17 cellular contexts compared by ENCODE assay signal in the genomic region with DNA sequence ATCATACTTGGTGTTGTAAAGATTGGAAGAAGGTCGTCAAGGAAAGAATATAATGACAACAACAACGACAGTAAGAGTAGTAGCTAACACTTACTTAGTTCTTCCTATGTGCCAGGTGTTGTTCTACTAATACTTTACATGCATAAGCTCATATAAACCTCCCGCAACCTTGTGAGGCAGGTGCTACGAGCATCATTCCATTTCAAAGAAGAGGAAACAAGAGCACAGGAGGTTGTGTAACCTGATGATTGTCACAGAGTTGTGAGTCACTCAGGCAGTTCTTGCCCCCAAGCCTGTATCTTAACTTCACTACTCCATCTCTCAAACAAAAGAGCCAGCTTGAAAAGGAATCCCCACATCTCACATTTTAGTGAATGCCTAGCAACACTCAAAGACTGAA.
"Had no signal": no experiment of that assay in that cellular context is flagged by ENCODE, and none has a peak within 500 bp of the region (broad histone marks: within the 10 kb centered on the region; RNA-seq: fewer than 3 reads in every experiment).

No MANE protein-coding gene starts in this region.

- H3K9ac ChIP-seq: neural progenitor cell, parathyroid adenoma had no signal

- H3K27ac ChIP-seq: breast epithelium, gastroesophageal sphincter, neural progenitor cell, parathyroid adenoma, tibial artery had no signal

- H3K4me1 ChIP-seq: breast epithelium, gastroesophageal sphincter, neural progenitor cell had no signal

- ATAC-seq: gastroesophageal sphincter; stimulated activated effector memory CD8-positive, alpha-beta T cell treated with anti-CD3 and anti-CD28 coated beads, Interleukin-12 subunit alpha, Interleukin-12 subunit beta, amount 100 ng/mL, for 72 hours had no signal

- DNase-seq: activated CD4-positive, alpha-beta T cell treated with anti-CD3 and anti-CD28 coated beads for 1 hour; activated CD4-positive, alpha-beta T cell treated with anti-CD3 and anti-CD28 coated beads, Interleukin-2, amount 50 U/mL, for 48 hours; activated gamma-delta T cell treated with Interleukin-2 at 50 U/mL for 16 hours; activated naive CD8-positive, alpha-beta T cell treated with anti-CD3 and anti-CD28 coated beads for 36 hours; activated T-cell treated with anti-CD3 and anti-CD28 coated beads, Interleukin-2, amount 50 U/mL, for 48 hours; anterior cingulate cortex; dorsolateral prefrontal cortex; kidney glomerular epithelial cell; retina; T-helper 9 cell; tibial artery had no signal

- H3K4me3 ChIP-seq: breast epithelium, dorsolateral prefrontal cortex, gastroesophageal sphincter, neural progenitor cell, smooth muscle cell, tibial artery had no signal

- H3K36me3 ChIP-seq: breast epithelium, gastroesophageal sphincter, neural progenitor cell had no signal

- H3K27me3 ChIP-seq: breast epithelium, gastroesophageal sphincter, neural progenitor cell, tibial artery had no signal

- H3K9me3 ChIP-seq: breast epithelium, gastroesophageal sphincter, tibial artery had no signal
